In the genomic region with DNA sequence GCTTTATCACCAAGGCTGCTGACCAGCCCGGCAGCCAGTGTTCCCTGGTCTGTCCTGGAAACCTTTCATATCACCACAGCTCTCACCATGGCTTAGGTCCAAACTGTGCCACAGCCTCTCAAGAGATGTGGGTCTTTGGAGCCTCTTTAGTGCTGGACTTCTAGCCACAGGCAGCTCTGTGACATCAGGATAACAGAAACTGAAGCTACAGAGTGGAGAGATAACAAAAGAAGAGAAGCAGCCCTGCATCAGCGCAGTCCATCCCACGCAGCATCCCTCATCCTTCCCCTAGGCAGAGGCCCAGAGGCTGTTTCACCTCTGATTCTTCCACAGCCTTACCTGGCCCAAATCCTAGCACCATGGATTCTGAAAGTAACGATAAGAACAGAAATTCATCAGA, we compare ENCODE assay signal across 19 cellular contexts.
DNase-seq lines count a peak whose midpoint lies in the region; ATAC-seq, FAIRE-seq and TF ChIP-seq lines count a peak whose summit lies in the region.
"Had no signal": no experiment of that assay in that cellular context is flagged by ENCODE, and none has a peak within 500 bp of the region (broad histone marks: within the 10 kb centered on the region; RNA-seq: fewer than 3 reads in every experiment).

No MANE protein-coding gene starts in this region.

- H3K79me1 ChIP-seq in IMR-90 (ENCODE audit: low read depth in 1 of 2, low read length in 2 of 2), result no peaks in the 10 kb centered on the region

- H2AFZ ChIP-seq in IMR-90 (replicated peaks; ENCODE audit: low read length, poor library complexity) (peak overlapping the region; percentile 7), K562 (ENCODE audit: low read depth, low read length) (no peak overlapping the region)

- H4K20me1 ChIP-seq in IMR-90 (ENCODE audit: insufficient read depth, low read length), result no peaks in the 10 kb centered on the region
- no peaks in the 10 kb centered on the region for H4K20me1 ChIP-seq in K562 (replicated peaks; ENCODE audit: control insufficient read depth, insufficient read depth, low read length)
- H4K20me1 ChIP-seq: BLaER1 treated with 17β-estradiol and CSF1 and Interleukin-3, amounts not matched to agents 10 nM and 100 nM had no signal

- H3K9me3 ChIP-seq in IMR-90 (ENCODE audit: control insufficient read depth, insufficient read depth, low read length) (no peaks in the 10 kb centered on the region), K562 (replicated peaks; ENCODE audit: control insufficient read depth, insufficient read depth, low read depth, low read length) (no peaks in the 10 kb centered on the region), upper lobe of right lung (no peaks in the 10 kb centered on the region)

- H3K9ac ChIP-seq in IMR-90 (ENCODE audit: low read depth, low read length) (no peak overlapping the region), K562 (ENCODE audit: insufficient read depth in 1 of 2, low read depth in 2 of 2, low read length in 2 of 2) (no peak overlapping the region)
- H3K9ac ChIP-seq: BLaER1 treated with 17β-estradiol and CSF1 and Interleukin-3, amounts not matched to agents 10 nM and 100 nM had no signal

- no peak overlapping the region for H4K91ac ChIP-seq in IMR-90 (ENCODE audit: insufficient read depth, low read depth, low read length)

- intact Hi-C loops in IMR-90 (cut with micrococcal nuclease) (no loop called here), K562 (cut with micrococcal nuclease) (no loop called here), upper lobe of right lung (cut with DNase I) (no loop called here)

- H2BK15ac ChIP-seq in IMR-90 (ENCODE audit: low read depth, low read length), result no peak overlapping the region

- no peak overlapping the region for H3K4me3 Mint-ChIP-seq in activated naive CD8-positive, alpha-beta T cell treated with anti-CD3 and anti-CD28 coated beads, Interleukin-2, amount 10 ng/mL, durations not matched to agents 7 days and 5 days
- H3K4me3 Mint-ChIP-seq in activated naive CD8-positive, alpha-beta T cell treated with anti-CD3 and anti-CD28 coated beads, Interleukin-2, amount 50 U/mL, for 24 hours, result no peak overlapping the region
- H3K4me3 Mint-ChIP-seq: B cell; CD8-positive, alpha-beta T cell; HFFc6 had no signal

- BruUV-seq in IMR-90 (replicated peaks; lab: Mats Ljungman, UMichigan) (no TSS peak), K562 (replicated peaks; lab: Mats Ljungman, UMichigan) (no TSS peak)

- no peak overlapping the region for H4K8ac ChIP-seq in IMR-90 (ENCODE audit: low read depth in 2 of 2, low read length in 2 of 2)

- TF ChIP-seq POLR2A in IMR-90 (IDR thresholded peaks at IDR 0.05; ENCODE audit: low read depth, low read length) (no peak), K562 (conservative IDR thresholded peaks at IDR 0.05) (no peak)

- CTCF ChIA-PET in IMR-90 (lab: Yijun Ruan, JAX), result no interaction called here
- CTCF ChIA-PET in K562 (lab: Yijun Ruan, JAX; ENCODE audit: low intra/inter-chr PET ratio), result interaction anchor here (0.7 kb wide), 1 partner anchor 94 kb away, joined by 3 read pairs; no protein-coding TSS in a partner anchor

- H3K23ac ChIP-seq in IMR-90 (ENCODE audit: low read depth, low read length), result no peak overlapping the region

- no peak for TF ChIP-seq RAD21 in IMR-90 (IDR thresholded peaks at IDR 0.05; ENCODE audit: low read length)
- no peak for TF ChIP-seq RAD21 in K562 (CRISPR knock-in tag; conservative IDR thresholded peaks at IDR 0.05 in 1 of 2, IDR thresholded peaks at IDR 0.05 in 1 of 2)

- H3K4ac ChIP-seq in IMR-90 (ENCODE audit: low read depth, low read length), result no peak overlapping the region

- FAIRE-seq in K562 (lab: Jason Lieb, UNC), result peak; percentile 56

- H3K9me1 ChIP-seq in IMR-90 (ENCODE audit: insufficient read depth, low read length) (no peaks in the 10 kb centered on the region), K562 (ENCODE audit: control insufficient read depth, insufficient read depth, low read length) (no peaks in the 10 kb centered on the region)

- peak; percentile 11 for ATAC-seq in activated naive CD8-positive, alpha-beta T cell treated with anti-CD3 and anti-CD28 coated beads, Interleukin-2, amount 10 ng/mL, durations not matched to agents 7 days and 5 days (ENCODE audit: low read depth)
- ATAC-seq in activated naive CD8-positive, alpha-beta T cell treated with anti-CD3 and anti-CD28 coated beads, Interleukin-2, amount 50 U/mL, for 24 hours, result no peak
- ATAC-seq in IMR-90 (ENCODE audit: low read depth) (no peak), K562 (peak; percentile 54), upper lobe of right lung (peak; percentile 25)
- ATAC-seq: CD8-positive, alpha-beta T cell; HCT116 had no signal

- H3K4me1 ChIP-seq in IMR-90 (ENCODE audit: control insufficient read depth, insufficient read depth, low read length) (no peaks in the 10 kb centered on the region), K562 (replicated peaks in 1 of 2; ENCODE audit: control insufficient read depth in 2 of 2, insufficient read depth in 2 of 2, low read length in 2 of 2) (no peaks in the 10 kb centered on the region), upper lobe of right lung (no peaks in the 10 kb centered on the region)
- H3K4me1 ChIP-seq: BLaER1 treated with 17β-estradiol and CSF1 and Interleukin-3, amounts not matched to agents 10 nM and 100 nM had no signal

- H3K9me3 Mint-ChIP-seq in activated naive CD8-positive, alpha-beta T cell treated with anti-CD3 and anti-CD28 coated beads, Interleukin-2, amount 10 ng/mL, durations not matched to agents 7 days and 5 days, result no peaks in the 10 kb centered on the region
- H3K9me3 Mint-ChIP-seq in activated naive CD8-positive, alpha-beta T cell treated with anti-CD3 and anti-CD28 coated beads, Interleukin-2, amount 50 U/mL, for 24 hours, result no peaks in the 10 kb centered on the region
- H3K9me3 Mint-ChIP-seq: CD8-positive, alpha-beta T cell; HFFc6 had no signal

- H3K36me3 ChIP-seq in IMR-90 (ENCODE audit: control insufficient read depth, insufficient read depth, low read length), result no peaks in the 10 kb centered on the region
- H3K36me3 ChIP-seq in K562 (ENCODE audit: control insufficient read depth, insufficient read depth, low read length), result no peaks in the 10 kb centered on the region
- no peaks in the 10 kb centered on the region for H3K36me3 ChIP-seq in upper lobe of right lung
- H3K36me3 ChIP-seq: BLaER1 treated with 17β-estradiol and CSF1 and Interleukin-3, amounts not matched to agents 10 nM and 100 nM had no signal

- no CpG with 5 or more reads among the region's 4 CpGs for WGBS in IMR-90 (ENCODE audit: extremely low coverage in 2 of 2, insufficient read length in 1 of 2), 2 experiments
- WGBS in K562 (ENCODE audit: insufficient coverage, low coverage, missing lambda C conversion rate), result 2% methylated on average over 4 of the region's 4 CpGs

- H3K27me3 ChIP-seq in IMR-90 (ENCODE audit: control insufficient read depth, insufficient read depth, low read length) (no peaks in the 10 kb centered on the region), K562 (ENCODE audit: control insufficient read depth in 2 of 2, insufficient read depth in 2 of 2, low read length in 2 of 2) (peaks cover 2% of the 10 kb centered on the region in 2 experiments; a peak in 1 of 5 replicates), upper lobe of right lung (no peaks in the 10 kb centered on the region)
- H3K27me3 ChIP-seq: BLaER1 treated with 17β-estradiol and CSF1 and Interleukin-3, amounts not matched to agents 10 nM and 100 nM had no signal

- H3K27me3 Mint-ChIP-seq in activated naive CD8-positive, alpha-beta T cell treated with anti-CD3 and anti-CD28 coated beads, Interleukin-2, amount 10 ng/mL, durations not matched to agents 7 days and 5 days, result peaks cover 3% of the 10 kb centered on the region
- H3K27me3 Mint-ChIP-seq in activated naive CD8-positive, alpha-beta T cell treated with anti-CD3 and anti-CD28 coated beads, Interleukin-2, amount 50 U/mL, for 24 hours, result no peaks in the 10 kb centered on the region
- H3K27me3 Mint-ChIP-seq: B cell had no signal

- H2BK120ac ChIP-seq in IMR-90 (ENCODE audit: low read depth, low read length), result no peak overlapping the region

- H3K27ac ChIP-seq in IMR-90 (ENCODE audit: insufficient read depth, low read length) (no peak overlapping the region), K562 (ENCODE audit: extremely low read depth, low read depth, low read length) (no peak overlapping the region), upper lobe of right lung (no peak overlapping the region)
- H3K27ac ChIP-seq: BLaER1 treated with 17β-estradiol and CSF1 and Interleukin-3, amounts not matched to agents 10 nM and 100 nM; HL-60 had no signal

- no peak for DNase-seq in activated naive CD8-positive, alpha-beta T cell treated with anti-CD3 and anti-CD28 coated beads, Interleukin-2, amount 10 ng/mL, durations not matched to agents 7 days and 5 days
- no peak for DNase-seq in activated naive CD8-positive, alpha-beta T cell treated with anti-CD3 and anti-CD28 coated beads, Interleukin-2, amount 50 U/mL, for 24 hours
- DNase-seq in IMR-90, result no peak
- peak in 1 of 4 experiments; percentile 39 for DNase-seq in K562 (ENCODE audit: extremely low read depth in 1 of 4, low spot score in 3 of 4)
- DNase-seq in upper lobe of right lung, result no peak
- DNase-seq in activated naive CD4-positive, alpha-beta T cell treated with anti-CD3 and anti-CD28 coated beads, Interleukin-2, amount 50 U/mL, for 16 hours, result no peak
- DNase-seq in NCI-H1694 (lab: John Stamatoyannopoulos, UW), result no peak
- DNase-seq: 8988T; Calu3; CD8-positive, alpha-beta T cell; DMS79 treated with DMSO at 0.1 percent for 48 hours; GF-D8; GOT3; H7; HFFc6 had no signal

- dilution Hi-C loops in IMR-90 (cut with HindIII; ENCODE audit: low sequenced_read_pairs, unreplicated experiment), result no loop called here

- H3K4me2 ChIP-seq in IMR-90 (ENCODE audit: low read depth, low read length) (no peak overlapping the region), K562 (ENCODE audit: insufficient read depth, low read length) (no peak overlapping the region)
- H3K4me2 ChIP-seq: BLaER1 treated with 17β-estradiol and CSF1 and Interleukin-3, amounts not matched to agents 10 nM and 100 nM had no signal

- H2BK20ac ChIP-seq in IMR-90 (ENCODE audit: low read depth, low read length), result no peak overlapping the region

- H2BK5ac ChIP-seq in IMR-90 (ENCODE audit: low read depth, low read length, poor library complexity, severe bottlenecking), result no peak overlapping the region

- POLR2A ChIA-PET in activated naive CD8-positive, alpha-beta T cell treated with anti-CD3 and anti-CD28 coated beads, Interleukin-2, amount 10 ng/mL, durations not matched to agents 7 days and 5 days (lab: Charles Lee), result no interaction called here
- POLR2A ChIA-PET in IMR-90 (lab: Charles Lee; ENCODE audit: unreplicated experiment) (no interaction called here), K562 (lab: Yijun Ruan, JAX) (interaction anchor here (0.6 to 1.5 kb wide), 2 partner anchors 10 to 497 kb away, joined by 3 read pairs; no protein-coding TSS in a partner anchor)

- H3K18ac ChIP-seq in IMR-90 (ENCODE audit: low read depth, low read length), result no peak overlapping the region

- H3K56ac ChIP-seq in IMR-90 (ENCODE audit: extremely low read depth, insufficient read depth, low read length), result no peak overlapping the region

- H3K14ac ChIP-seq in IMR-90 (replicated peaks; ENCODE audit: low read depth, low read length), result no peak overlapping the region

- TF ChIP-seq CTCF in IMR-90 (conservative IDR thresholded peaks at IDR 0.05; ENCODE audit: low read depth, low read length), result no peak
- TF ChIP-seq CTCF in K562 (IDR thresholded peaks at IDR 0.05 in 2 of 3, conservative IDR thresholded peaks at IDR 0.05 in 1 of 3; ENCODE audit: insufficient read depth in 2 of 3, low read depth in 1 of 3, low read length in 3 of 3), result no peak
- TF ChIP-seq CTCF in upper lobe of right lung (IDR thresholded peaks at IDR 0.05), result no peak

- H3K4me3 ChIP-seq in IMR-90 (ENCODE audit: insufficient read depth, low read depth, low read length) (no peak overlapping the region), K562 (no peak overlapping the region), upper lobe of right lung (no peak overlapping the region)
- H3K4me3 ChIP-seq: BLaER1 treated with 17β-estradiol and CSF1 and Interleukin-3, amounts not matched to agents 10 nM and 100 nM had no signal

- H4K5ac ChIP-seq in IMR-90 (ENCODE audit: low read depth, low read length), result no peak overlapping the region

- no peak overlapping the region for H3K27ac Mint-ChIP-seq in activated naive CD8-positive, alpha-beta T cell treated with anti-CD3 and anti-CD28 coated beads, Interleukin-2, amount 10 ng/mL, durations not matched to agents 7 days and 5 days
- no peak overlapping the region for H3K27ac Mint-ChIP-seq in activated naive CD8-positive, alpha-beta T cell treated with anti-CD3 and anti-CD28 coated beads, Interleukin-2, amount 50 U/mL, for 24 hours
- H3K27ac Mint-ChIP-seq: B cell; CD8-positive, alpha-beta T cell; HFFc6 had no signal

- H2AK9ac ChIP-seq in IMR-90 (replicated peaks; ENCODE audit: low read depth, low read length, poor library complexity), result no peak overlapping the region

- no peak for TF ChIP-seq EP300 in K562 (IDR thresholded peaks at IDR 0.05; ENCODE audit: low read length)

- in situ Hi-C loops in IMR-90 (cut with MboI; ENCODE audit: low sequenced_read_pairs) (no loop called here), K562 (cut with MboI) (no loop called here)

- no peaks in the 10 kb centered on the region for H3K79me2 ChIP-seq in K562 (ENCODE audit: control insufficient read depth, insufficient read depth, low read length)

- H3K4me1 Mint-ChIP-seq in activated naive CD8-positive, alpha-beta T cell treated with anti-CD3 and anti-CD28 coated beads, Interleukin-2, amount 10 ng/mL, durations not matched to agents 7 days and 5 days, result no peaks in the 10 kb centered on the region
- no peaks in the 10 kb centered on the region for H3K4me1 Mint-ChIP-seq in activated naive CD8-positive, alpha-beta T cell treated with anti-CD3 and anti-CD28 coated beads, Interleukin-2, amount 50 U/mL, for 24 hours
- H3K4me1 Mint-ChIP-seq: B cell had no signal

- H3K36me3 Mint-ChIP-seq in activated naive CD8-positive, alpha-beta T cell treated with anti-CD3 and anti-CD28 coated beads, Interleukin-2, amount 10 ng/mL, durations not matched to agents 7 days and 5 days, result no peaks in the 10 kb centered on the region
- no peaks in the 10 kb centered on the region for H3K36me3 Mint-ChIP-seq in activated naive CD8-positive, alpha-beta T cell treated with anti-CD3 and anti-CD28 coated beads, Interleukin-2, amount 50 U/mL, for 24 hours (ENCODE audit: low read depth)
- H3K36me3 Mint-ChIP-seq: CD8-positive, alpha-beta T cell had no signal

- H2AK5ac ChIP-seq in IMR-90 (ENCODE audit: low read depth, low read length), result no peak overlapping the region

Comparison
In these comparisons a context has a peak if more than half of its experiments do, and no peak if none do; other contexts are left out.
1. ATAC-seq: peak in activated naive CD8-positive, alpha-beta T cell treated with anti-CD3 and anti-CD28 coated beads, Interleukin-2, amount 10 ng/mL, durations not matched to agents 7 days and 5 days (single experiment), K562 (single experiment) and upper lobe of right lung (single experiment); none in activated naive CD8-positive, alpha-beta T cell treated with anti-CD3 and anti-CD28 coated beads, Interleukin-2, amount 50 U/mL, for 24 hours (single experiment) and IMR-90 (single experiment).